In the genomic region with DNA sequence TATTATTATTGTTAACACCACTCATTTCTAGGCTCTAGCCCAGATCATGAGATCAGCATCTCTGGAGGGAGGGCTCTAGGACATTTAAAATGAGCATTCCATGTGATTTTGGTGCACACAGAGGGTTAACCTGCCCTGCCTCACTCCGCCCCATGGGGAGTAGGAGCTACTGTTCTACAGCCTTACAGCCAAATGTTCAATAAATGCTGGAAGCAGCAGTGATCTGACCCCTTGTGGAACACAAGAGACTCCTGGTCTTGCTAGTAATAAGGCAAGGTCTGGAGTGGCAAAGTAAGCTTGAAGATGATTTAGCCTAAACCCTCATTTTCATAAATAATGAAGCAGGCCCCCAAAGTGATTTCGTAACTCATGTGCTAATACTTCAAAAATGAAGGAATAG, we compare ENCODE assay signal across 17 cellular contexts.
A peak's percentile ranks its signal among the peaks of the same experiment; 100 is the strongest.
DNase-seq lines count a peak whose midpoint lies in the region; ATAC-seq, FAIRE-seq and TF ChIP-seq lines count a peak whose summit lies in the region.
"Had no signal": no experiment of that assay in that cellular context is flagged by ENCODE, and none has a peak within 500 bp of the region (broad histone marks: within the 10 kb centered on the region; RNA-seq: fewer than 3 reads in every experiment).

No MANE protein-coding gene starts in this region.

- intact Hi-C loops in mammary epithelial cell (cut with micrococcal nuclease): loop anchor here (1.0 to 2.0 kb wide), 2 partner anchors 168 to 176 kb away; no protein-coding TSS in a partner anchor

- TF ChIP-seq CTCF in A549 (IDR thresholded peaks at IDR 0.05): no peak
- TF ChIP-seq CTCF in H9 (conservative IDR thresholded peaks at IDR 0.05): peak; percentile 19; the same call in 1 of the 3 replicates
- TF ChIP-seq CTCF in mammary epithelial cell (conservative IDR thresholded peaks at IDR 0.05 in 1 of 2, IDR thresholded peaks at IDR 0.05 in 1 of 2; ENCODE audit: extremely low read depth in 1 of 2, insufficient read depth in 1 of 2, low read depth in 1 of 2, low read length in 2 of 2): peak in 1 of 2 donors; percentile 31

- in situ Hi-C loops in mammary epithelial cell (cut with MboI; ENCODE audit: low sequenced_read_pairs in 2 of 2): no loop called here

- H3K4me1 ChIP-seq in A549 (no peaks in the 10 kb centered on the region), H9 (ENCODE audit: insufficient read depth, low read length) (peaks cover 7% of the 10 kb centered on the region; the same call in 1 of the 2 replicates), mammary epithelial cell (ENCODE audit: insufficient read depth, low read length) (no peaks in the 10 kb centered on the region), mesenchymal stem cell (ENCODE audit: control insufficient read depth, insufficient read depth, low read depth, low read length) (no peaks in the 10 kb centered on the region), small intestine (ENCODE audit: control insufficient read depth in 2 of 2, insufficient read depth in 1 of 2, low read depth in 1 of 2, low read length in 1 of 2) (no peaks in the 10 kb centered on the region)

- H3K4ac ChIP-seq in H9 (ENCODE audit: low read depth, low read length): no peak overlapping the region
- H3K4ac ChIP-seq in mesenchymal stem cell (ENCODE audit: low read depth in 1 of 2, low read length in 2 of 2): no peak overlapping the region

- no peak overlapping the region for H3K27ac ChIP-seq in A549
- no peak overlapping the region for H3K27ac ChIP-seq in H9 (ENCODE audit: insufficient read length, low read depth, low read length)
- H3K27ac ChIP-seq in mammary epithelial cell (ENCODE audit: insufficient read depth, low read depth, low read length): no peak overlapping the region
- no peak overlapping the region for H3K27ac ChIP-seq in mesenchymal stem cell (ENCODE audit: low read length, poor library complexity, severe bottlenecking)
- no peak overlapping the region for H3K27ac ChIP-seq in small intestine (ENCODE audit: low read depth in 1 of 2, low read length in 1 of 2)

- TF ChIP-seq RAD21 in A549 (conservative IDR thresholded peaks at IDR 0.05 in 1 of 2, IDR thresholded peaks at IDR 0.05 in 1 of 2): no peak

- peak; percentile 39 to 57; a peak in 4 of 6 replicates for ATAC-seq in A549
- ATAC-seq: HCT116 had no signal

- H3K27me3 ChIP-seq in H9 (ENCODE audit: insufficient read depth, low read length) (no peaks in the 10 kb centered on the region), mammary epithelial cell (ENCODE audit: insufficient read depth, low read length) (peaks cover 5% of the 10 kb centered on the region), mesenchymal stem cell (ENCODE audit: control insufficient read depth in 1 of 2, insufficient read depth in 1 of 2, low read length in 2 of 2) (peaks cover 0 to 13% of the 10 kb centered on the region in 2 experiments), small intestine (ENCODE audit: control insufficient read depth in 2 of 2, insufficient read depth in 2 of 2, low read length in 2 of 2) (peaks cover 0 to 2% of the 10 kb centered on the region in 2 donors)

- no peak overlapping the region for H4K5ac ChIP-seq in H9 (ENCODE audit: insufficient read length, low read depth, low read length)

- 0 out of 5 replicates have a peak, but pooled peaks cover 0 to 4% of the 10 kb centered on the region in 2 experiments for H3K9me3 Mint-ChIP-seq in H9

- no peaks in the 10 kb centered on the region for H3K27me3 Mint-ChIP-seq in H9 (ENCODE audit: low read depth)

- H3K18ac ChIP-seq in H9 (ENCODE audit: insufficient read length, low read depth, low read length) (no peak overlapping the region), mesenchymal stem cell (ENCODE audit: low read depth in 1 of 2, low read length in 2 of 2) (no peak overlapping the region)

- WGBS in A549 (ENCODE audit: missing lambda C conversion rate): 17% methylated on average over 2 of the region's 2 CpGs
- no CpG with 5 or more reads among the region's 2 CpGs for WGBS in H9 (ENCODE audit: extremely low coverage, insufficient read length, low lambda C conversion rate)
- 61% methylated on average over 2 of the region's 2 CpGs for WGBS in mammary epithelial cell (ENCODE audit: low coverage, missing lambda C conversion rate)
- WGBS in mesenchymal stem cell: 44% methylated on average over 2 of the region's 2 CpGs
- 56 to 66% (median 58%) methylated on average over 2 of the region's 2 CpGs for WGBS in small intestine, 3 donors

- H2AFZ ChIP-seq in H9 (ENCODE audit: low read length) (no peak overlapping the region), mammary epithelial cell (ENCODE audit: low read depth, low read length) (no peak overlapping the region), mesenchymal stem cell (ENCODE audit: low read depth, low read length) (no peak overlapping the region)

- H3K14ac ChIP-seq in H9 (ENCODE audit: insufficient read depth, low read length): no peak overlapping the region
- no peak overlapping the region for H3K14ac ChIP-seq in mesenchymal stem cell (ENCODE audit: low read length in 2 of 2)

- POLR2A ChIA-PET in A549 (lab: Yijun Ruan, JAX): no interaction called here

- dilution Hi-C loops in mammary epithelial cell (cut with HindIII; ENCODE audit: low sequenced_read_pairs): no loop called here

- CTCF ChIA-PET in A549 (lab: Yijun Ruan, JAX): interaction anchor here (1.1 kb wide), 1 partner anchor 16 kb away, joined by 4 read pairs; no protein-coding TSS in a partner anchor
- CTCF ChIA-PET in mammary epithelial cell (lab: Charles Lee; ENCODE audit: low non-redundant PET): interaction anchor here (1.0 to 1.1 kb wide), 2 partner anchors 167 to 177 kb away, joined by 4 to 6 read pairs; a partner anchor contains a TSS

- H2AK5ac ChIP-seq in H9 (ENCODE audit: insufficient read length, low read length) (no peak overlapping the region), mesenchymal stem cell (ENCODE audit: low read length, severe bottlenecking) (no peak overlapping the region)

- no peak for TF ChIP-seq POLR2A in A549 (IDR thresholded peaks at IDR 0.05; ENCODE audit: low read length)

- H2BK5ac ChIP-seq in H9 (ENCODE audit: insufficient read length, low read length): no peak overlapping the region
- no peak overlapping the region for H2BK5ac ChIP-seq in mesenchymal stem cell (ENCODE audit: low read depth, low read length, poor library complexity, severe bottlenecking)

- H3K79me1 ChIP-seq in H9 (ENCODE audit: insufficient read depth, low read depth, low read length, poor library complexity, severe bottlenecking) (no peaks in the 10 kb centered on the region), mesenchymal stem cell (replicated peaks; ENCODE audit: low read length, poor library complexity, severe bottlenecking) (no peaks in the 10 kb centered on the region)

- no peak overlapping the region for H3K4me3 Mint-ChIP-seq in H9
- H3K4me3 Mint-ChIP-seq: CD4-positive, CD25-positive, alpha-beta regulatory T cell had no signal

- H3K36me3 ChIP-seq in mammary epithelial cell (ENCODE audit: insufficient read depth, low read length): no peaks in the 10 kb centered on the region
- no peaks in the 10 kb centered on the region for H3K36me3 ChIP-seq in mesenchymal stem cell (ENCODE audit: control insufficient read depth in 1 of 2, insufficient read depth in 2 of 2, low read depth in 1 of 2, low read length in 2 of 2)
- no peaks in the 10 kb centered on the region for H3K36me3 ChIP-seq in small intestine (ENCODE audit: control insufficient read depth in 2 of 2, insufficient read depth in 2 of 2, low read length in 2 of 2)

- DNase-seq in A549 (ENCODE audit: low read depth in 1 of 2, low spot score in 1 of 2) (peak in 1 of 2 experiments; percentile 20), H9 (no peak), mammary epithelial cell (peak; percentile 2), fibroblast of gingiva (ENCODE audit: low read depth) (peak; percentile 3), inferior parietal cortex (ENCODE audit: extremely low spot score) (no peak), mesenchymal stem cell (no peak), small intestine (no peak), cerebellum (ENCODE audit: low spot score) (no peak)
- DNase-seq: AML-193; Calu3; CD4-positive, CD25-positive, alpha-beta regulatory T cell; DMS79 treated with DMSO at 0.1 percent for 48 hours; NCI-H2107; NCI-H345; NCI-H526 treated with DMSO at 0.1 percent for 48 hours had no signal

- no peak overlapping the region for H3K27ac Mint-ChIP-seq in H9
- H3K27ac Mint-ChIP-seq: CD4-positive, CD25-positive, alpha-beta regulatory T cell had no signal

- H4K8ac ChIP-seq in H9 (replicated peaks; ENCODE audit: insufficient read length, low read depth, low read length): no peak overlapping the region
- H4K8ac ChIP-seq in mesenchymal stem cell (ENCODE audit: low read length): no peak overlapping the region

- no peak for FAIRE-seq in A549 (lab: Jason Lieb, UNC)
- FAIRE-seq in small intestine (lab: Jason Lieb, UNC): no peak
- FAIRE-seq: A204.1 had no signal

- H2BK15ac ChIP-seq in H9 (ENCODE audit: low read depth, low read length) (no peak overlapping the region), mesenchymal stem cell (ENCODE audit: low read depth, poor library complexity, severe bottlenecking) (no peak overlapping the region)

- H4K20me1 ChIP-seq in H9 (ENCODE audit: control insufficient read depth, insufficient read depth, insufficient read length) (no peaks in the 10 kb centered on the region), mammary epithelial cell (ENCODE audit: insufficient read depth, low read length) (no peaks in the 10 kb centered on the region)

- H3K56ac ChIP-seq in H9 (ENCODE audit: insufficient read length, low read depth, low read length): no peak overlapping the region

- H2BK120ac ChIP-seq in H9 (ENCODE audit: low read depth, low read length, poor library complexity, severe bottlenecking): no peak overlapping the region
- no peak overlapping the region for H2BK120ac ChIP-seq in mesenchymal stem cell (ENCODE audit: low read depth, low read length)

- H2BK12ac ChIP-seq in H9 (ENCODE audit: insufficient read length, low read depth, low read length) (no peak overlapping the region), mesenchymal stem cell (ENCODE audit: low read length in 2 of 2) (no peak overlapping the region)

- no peaks in the 10 kb centered on the region for H3K23me2 ChIP-seq in H9 (ENCODE audit: insufficient read length, low read depth, low read length, poor library complexity, severe bottlenecking)

- H4K91ac ChIP-seq in H9 (ENCODE audit: insufficient read length, low read depth, low read length): no peak overlapping the region
- H4K91ac ChIP-seq in mesenchymal stem cell (ENCODE audit: low read length): no peak overlapping the region

- BruUV-seq in mammary epithelial cell (replicated peaks; lab: Mats Ljungman, UMichigan): no TSS peak

- H3K23ac ChIP-seq in H9 (ENCODE audit: insufficient read length, low read depth, low read length) (no peak overlapping the region), mesenchymal stem cell (ENCODE audit: low read length in 2 of 2) (no peak overlapping the region)

- peaks cover 27 to 33% of the 10 kb centered on the region in 2 experiments for H3K4me1 Mint-ChIP-seq in H9

- H3K9ac ChIP-seq in H9 (ENCODE audit: extremely low read depth, insufficient read length, low read length) (no peak overlapping the region), mammary epithelial cell (ENCODE audit: insufficient read depth, low read length) (no peak overlapping the region), mesenchymal stem cell (ENCODE audit: low read length) (no peak overlapping the region)

- peaks cover 0 to 6% (median 0%) of the 10 kb centered on the region in 3 experiments; a peak in 1 of 7 replicates for H3K36me3 Mint-ChIP-seq in H9 (ENCODE audit: insufficient read depth in 1 of 3, low read depth in 3 of 3)

- 0 out of 3 replicates have a peak, but pooled peaks cover 3% of the 10 kb centered on the region for H3K9me3 ChIP-seq in A549
- no peaks in the 10 kb centered on the region for H3K9me3 ChIP-seq in H9 (ENCODE audit: control insufficient read depth, low read depth, low read length)
- H3K9me3 ChIP-seq in mammary epithelial cell (replicated peaks; ENCODE audit: insufficient read depth, low read length): no peaks in the 10 kb centered on the region
- peaks cover 14% of the 10 kb centered on the region for H3K9me3 ChIP-seq in mesenchymal stem cell (ENCODE audit: control insufficient read depth, low read length)
- H3K9me3 ChIP-seq in small intestine (ENCODE audit: control insufficient read depth, low read depth): no peaks in the 10 kb centered on the region

- no peak overlapping the region for H2BK20ac ChIP-seq in H9 (ENCODE audit: low read depth, low read length, poor library complexity, severe bottlenecking)

- TF ChIP-seq EP300 in A549 (IDR thresholded peaks at IDR 0.05): no peak

- H3K4me3 ChIP-seq in A549 (no peak overlapping the region), mammary epithelial cell (replicated peaks in 1 of 3; ENCODE audit: insufficient read depth in 1 of 3, low read depth in 2 of 3, low read length in 3 of 3) (no peak overlapping the region), mesenchymal stem cell (ENCODE audit: insufficient read depth in 1 of 2, low read depth in 1 of 2, low read length in 2 of 2) (no peak overlapping the region), small intestine (ENCODE audit: low read depth in 1 of 2, low read length in 2 of 2) (no peak overlapping the region)

- no peak overlapping the region for H3T11ph ChIP-seq in H9 (ENCODE audit: low read length)

- H3K79me2 ChIP-seq in H9 (ENCODE audit: insufficient read depth, low read length) (no peaks in the 10 kb centered on the region), mammary epithelial cell (ENCODE audit: insufficient read depth, low read length) (no peaks in the 10 kb centered on the region)

- H3K4me2 ChIP-seq in A549 (no peak overlapping the region), H9 (ENCODE audit: insufficient read depth, insufficient read length, low read length) (no peak overlapping the region), mammary epithelial cell (ENCODE audit: insufficient read depth, low read depth, low read length) (no peak overlapping the region), mesenchymal stem cell (ENCODE audit: low read length, poor library complexity, severe bottlenecking) (no peak overlapping the region)

Comparison
In these comparisons a context has a peak if more than half of its experiments do, and no peak if none do; other contexts are left out.
1. DNase-seq: peak in mammary epithelial cell (single experiment) and fibroblast of gingiva (single experiment); none in H9 (single experiment), inferior parietal cortex (single experiment), mesenchymal stem cell (single experiment), small intestine (single experiment) and cerebellum (single experiment).